ENCODE assay signal across 19 cellular contexts in genomic region chr3:12518266-12519028, GRCh38. TPM values are rescaled to one million over a fixed set of nuclear protein-coding genes. Genes with fewer than 3 reads are reported as not detected.
"Had no signal": no experiment of that assay in that cellular context is flagged by ENCODE, and none has a peak within 500 bp of the region (broad histone marks: within the 10 kb centered on the region; RNA-seq: fewer than 3 reads in every experiment).

No MANE protein-coding gene starts in this region.

- H3K27ac ChIP-seq: parathyroid adenoma, skin epidermis, suprapubic skin had no signal

- H3K9ac ChIP-seq: parathyroid adenoma, SK-N-SH had no signal

- H3K9me3 Mint-ChIP-seq: activated naive CD4-positive, alpha-beta T cell treated with anti-CD3 and anti-CD28 coated beads for 36 hours; activated naive CD8-positive, alpha-beta T cell treated with anti-CD3 and anti-CD28 coated beads, Interleukin-2, amount 50 U/mL, for 24 hours; activated T-helper 2 cell treated with anti-CD3 and anti-CD28 coated beads, Interferon-gamma antibody, Interleukin-2, Interleukin-4, amounts not matched to agents 10 μg/mL and 5 μg/mL and 100 μg/mL, durations not matched to agents 14 hours and 24 hours and 36 hours; T-cell had no signal

- H3K4me3 Mint-ChIP-seq: activated CD8-positive, alpha-beta memory T cell treated with anti-CD3 and anti-CD28 coated beads, Interleukin-2, amount 10 ng/mL, durations not matched to agents 7 days and 5 days; activated naive CD4-positive, alpha-beta T cell treated with anti-CD3 and anti-CD28 coated beads for 36 hours; activated naive CD8-positive, alpha-beta T cell treated with anti-CD3 and anti-CD28 coated beads, Interleukin-2, amount 50 U/mL, for 24 hours; mesothelial cell of epicardium; stimulated activated naive B cell treated with anti-CD40 and anti-IgM and Interleukin-4, amounts not matched to agents 10 μg/mL and 1 μg/mL and 100 μg/mL, for 72 hours; T-cell had no signal

- DNase-seq: activated CD4-positive, alpha-beta T cell treated with anti-CD3 and anti-CD28 coated beads for 1 hour; activated CD4-positive, alpha-beta T cell treated with anti-CD3 and anti-CD28 coated beads, Interleukin-2, amount 50 U/mL, for 48 hours; activated CD8-positive, alpha-beta memory T cell treated with anti-CD3 and anti-CD28 coated beads, Interleukin-2, amount 10 ng/mL, durations not matched to agents 7 days and 5 days; activated naive CD4-positive, alpha-beta T cell treated with anti-CD3 and anti-CD28 coated beads for 36 hours; activated naive CD8-positive, alpha-beta T cell treated with anti-CD3 and anti-CD28 coated beads, Interleukin-2, amount 50 U/mL, for 24 hours; activated T-cell treated with anti-CD3 and anti-CD28 coated beads, Interleukin-2, amount 50 U/mL, for 1 hour; aorta; SK-N-SH; stimulated activated CD4-positive, alpha-beta T cell treated with anti-CD3 and anti-CD28 coated beads, Interleukin-15, amount 100 ng/mL, for 24 hours; stimulated activated CD4-positive, alpha-beta T cell treated with anti-CD3 and anti-CD28 coated beads, Interleukin-4, amount 100 ng/mL, for 1 hour; stimulated activated naive B cell treated with anti-CD40 and anti-IgM and Interleukin-4, amounts not matched to agents 10 μg/mL and 1 μg/mL and 100 μg/mL, for 72 hours; T-cell; T-helper 9 cell had no signal

- H3K4me3 ChIP-seq: skin epidermis, suprapubic skin had no signal

- H3K4me1 Mint-ChIP-seq: activated CD8-positive, alpha-beta memory T cell treated with anti-CD3 and anti-CD28 coated beads, Interleukin-2, amount 10 ng/mL, durations not matched to agents 7 days and 5 days; activated naive CD8-positive, alpha-beta T cell treated with anti-CD3 and anti-CD28 coated beads, Interleukin-2, amount 50 U/mL, for 24 hours; stimulated activated naive B cell treated with anti-CD40 and anti-IgM and Interleukin-4, amounts not matched to agents 10 μg/mL and 1 μg/mL and 100 μg/mL, for 72 hours; T-cell had no signal

- H3K27ac Mint-ChIP-seq: activated CD8-positive, alpha-beta memory T cell treated with anti-CD3 and anti-CD28 coated beads, Interleukin-2, amount 10 ng/mL, durations not matched to agents 7 days and 5 days; activated naive CD4-positive, alpha-beta T cell treated with anti-CD3 and anti-CD28 coated beads for 36 hours; activated naive CD8-positive, alpha-beta T cell treated with anti-CD3 and anti-CD28 coated beads, Interleukin-2, amount 50 U/mL, for 24 hours; activated T-helper 2 cell treated with anti-CD3 and anti-CD28 coated beads, Interferon-gamma antibody, Interleukin-2, Interleukin-4, amounts not matched to agents 10 μg/mL and 5 μg/mL and 100 μg/mL, durations not matched to agents 14 hours and 24 hours and 36 hours; mesothelial cell of epicardium; stimulated activated naive B cell treated with anti-CD40 and anti-IgM and Interleukin-4, amounts not matched to agents 10 μg/mL and 1 μg/mL and 100 μg/mL, for 72 hours; T-cell had no signal

- H2AFZ ChIP-seq: parathyroid adenoma had no signal

- H3K79me2 ChIP-seq: parathyroid adenoma had no signal

- H3K9me3 ChIP-seq: SK-N-SH, suprapubic skin had no signal

- H3K4me1 ChIP-seq: parathyroid adenoma, suprapubic skin had no signal

- H3K4me2 ChIP-seq: SK-N-SH had no signal

- H3K27me3 ChIP-seq: suprapubic skin had no signal

- H3K27me3 Mint-ChIP-seq: activated CD8-positive, alpha-beta memory T cell treated with anti-CD3 and anti-CD28 coated beads, Interleukin-2, amount 10 ng/mL, durations not matched to agents 7 days and 5 days; activated naive CD8-positive, alpha-beta T cell treated with anti-CD3 and anti-CD28 coated beads, Interleukin-2, amount 50 U/mL, for 24 hours; stimulated activated naive B cell treated with anti-CD40 and anti-IgM and Interleukin-4, amounts not matched to agents 10 μg/mL and 1 μg/mL and 100 μg/mL, for 72 hours; T-cell had no signal

- ATAC-seq: activated CD8-positive, alpha-beta memory T cell treated with anti-CD3 and anti-CD28 coated beads, Interleukin-2, amount 10 ng/mL, durations not matched to agents 7 days and 5 days; activated naive CD8-positive, alpha-beta T cell treated with anti-CD3 and anti-CD28 coated beads, Interleukin-2, amount 50 U/mL, for 24 hours; stimulated activated naive B cell treated with anti-CD40 and anti-IgM and Interleukin-4, amounts not matched to agents 10 μg/mL and 1 μg/mL and 100 μg/mL, for 72 hours; T-cell had no signal

RNA-seq across cellular contexts. Expression of gene MKRN2OS, which starts 26.9 kb away (rescaled TPM):
- total RNA-seq: activated CD8-positive, alpha-beta memory T cell treated with anti-CD3 and anti-CD28 coated beads, Interleukin-2, amount 10 ng/mL, durations not matched to agents 7 days and 5 days; activated naive CD4-positive, alpha-beta T cell treated with anti-CD3 and anti-CD28 coated beads for 36 hours; activated T-helper 2 cell treated with anti-CD3 and anti-CD28 coated beads, Interferon-gamma antibody, Interleukin-2, Interleukin-4, amounts not matched to agents 10 μg/mL and 5 μg/mL and 100 μg/mL, durations not matched to agents 14 hours and 24 hours and 36 hours; aorta; myocyte; T-cell had no signal
